ENCODE assay signal across 20 cellular contexts in the genomic region with DNA sequence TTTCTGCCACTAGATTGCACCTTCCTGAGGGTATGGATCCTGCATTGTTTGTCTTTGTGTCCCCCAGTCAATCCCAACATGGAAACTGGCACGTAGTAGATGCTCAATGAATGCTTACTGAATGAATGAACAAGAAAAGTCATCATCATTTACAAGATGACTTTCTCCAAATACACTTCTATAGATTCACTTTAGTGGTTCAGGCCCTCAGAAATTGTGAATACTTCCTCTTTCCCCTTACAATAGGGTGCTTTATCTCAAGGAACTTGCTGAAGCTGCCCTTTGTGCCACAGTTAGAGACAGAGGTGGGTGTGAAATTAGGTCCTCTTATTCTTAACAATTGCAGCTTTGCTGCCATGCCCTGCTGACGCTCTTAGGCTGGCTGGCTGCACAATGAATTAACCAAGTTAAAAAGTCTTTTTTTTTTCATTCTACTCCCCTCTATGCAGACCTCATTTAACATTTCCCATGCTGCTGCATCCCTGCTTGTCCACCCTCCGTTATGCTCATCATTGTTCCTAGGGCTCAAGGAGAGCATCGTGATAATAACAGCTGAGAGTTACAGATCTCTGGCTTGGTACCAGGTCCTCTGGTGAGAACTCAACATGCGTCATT.
A peak's percentile ranks its signal among the peaks of the same experiment; 100 is the strongest.
DNase-seq lines count a peak whose midpoint lies in the region; ATAC-seq and TF ChIP-seq lines count a peak whose summit lies in the region.
"Had no signal": no experiment of that assay in that cellular context is flagged by ENCODE, and none has a peak within 500 bp of the region (broad histone marks: within the 10 kb centered on the region; RNA-seq: fewer than 3 reads in every experiment).

No MANE protein-coding gene starts in this region.

- in situ Hi-C loops in SK-MEL-5 (cut with HindIII; ENCODE audit: low pct_unique_long_range_greater_than_20kb, low sequenced_read_pairs): no loop called here

- no peak for TF ChIP-seq CTCF in adrenal gland (IDR thresholded peaks at IDR 0.05)
- TF ChIP-seq CTCF in neural progenitor cell (IDR thresholded peaks at IDR 0.05): no peak

- H3K27me3 Mint-ChIP-seq in neural progenitor cell (ENCODE audit: insufficient read depth, low read depth): peaks cover 5% of the 10 kb centered on the region

- H3K4me3 ChIP-seq in adrenal gland: no peak overlapping the region
- H3K4me3 ChIP-seq in neural progenitor cell: no peak overlapping the region

- no peak overlapping the region for H3K9ac ChIP-seq in neural progenitor cell

- H3K79me2 ChIP-seq in neural progenitor cell (ENCODE audit: low read depth): no peaks in the 10 kb centered on the region

- no peaks in the 10 kb centered on the region for H4K20me1 ChIP-seq in neural progenitor cell (ENCODE audit: low read depth)

- H3K4me1 Mint-ChIP-seq in neural progenitor cell: no peaks in the 10 kb centered on the region

- H3K27ac ChIP-seq in adrenal gland: peak overlapping the region in 1 of 5 donors; percentile 26
- H3K27ac ChIP-seq in neural progenitor cell: no peak overlapping the region

- no peaks in the 10 kb centered on the region for H3F3A ChIP-seq in neural progenitor cell (ENCODE audit: low read depth)

- H3K36me3 ChIP-seq in adrenal gland (replicated peaks in 1 of 2) (no peaks in the 10 kb centered on the region), neural progenitor cell (no peaks in the 10 kb centered on the region)
- H3K36me3 ChIP-seq: BE2C had no signal

- H3K27me3 ChIP-seq in adrenal gland: no peaks in the 10 kb centered on the region
- H3K27me3 ChIP-seq in neural progenitor cell: no peaks in the 10 kb centered on the region
- H3K27me3 ChIP-seq: BE2C had no signal

- no peak overlapping the region for H2AFZ ChIP-seq in neural progenitor cell (replicated peaks)

- no peak overlapping the region for H3K27ac Mint-ChIP-seq in neural progenitor cell
- H3K27ac Mint-ChIP-seq: CD4-positive, alpha-beta T cell; HFFc6 had no signal

- no peaks in the 10 kb centered on the region for H3K36me3 Mint-ChIP-seq in neural progenitor cell

- WGBS in adrenal gland, 4 donors: 51 to 63% (median 56%) methylated on average over 5 of the region's 5 CpGs

- peak overlapping the region; percentile 8 for H3K4me2 ChIP-seq in neural progenitor cell

- no peak for TF ChIP-seq POLR2A in adrenal gland (IDR thresholded peaks at IDR 0.05)

- H3K9me3 ChIP-seq in adrenal gland (replicated peaks in 1 of 3): no peaks in the 10 kb centered on the region
- no peaks in the 10 kb centered on the region for H3K9me3 ChIP-seq in neural progenitor cell (ENCODE audit: low read depth)
- H3K9me3 ChIP-seq: BE2C had no signal

- H3K4me1 ChIP-seq in adrenal gland (replicated peaks in 1 of 2) (no peaks in the 10 kb centered on the region), neural progenitor cell (no peaks in the 10 kb centered on the region)
- H3K4me1 ChIP-seq: BE2C had no signal

- DNase-seq in Kasumi-1 (lab: John Stamatoyannopoulos, UW): peak; percentile 3 to 15
- DNase-seq in SK-MEL-5 (ENCODE audit: low read depth, low spot score): peak; percentile 98
- peak in 6 of 7 donors; percentile 17 to 49 (median 36) for DNase-seq in adrenal gland
- DNase-seq in neural progenitor cell (ENCODE audit: low spot score): no peak
- DNase-seq in effector CD4-positive, alpha-beta T cell: no peak
- no peak for DNase-seq in SKM-1 treated with dmso at 0.1 percent for 144 hours (lab: John Stamatoyannopoulos, UW; ENCODE audit: unreplicated experiment)
- DNase-seq: ACHN; BE2C; C1 segment of cervical spinal cord; CD4-positive, alpha-beta T cell; DMS153; DMS79; GDM1; GOT3; H7; HFFc6; IMR-90 had no signal

- intact Hi-C loops in adrenal gland (cut with DNase I): loop anchor here in 1 of 2 donors (10.0 kb wide), 1 partner anchor 1160 kb away; no protein-coding TSS in a partner anchor

- no peak overlapping the region for H3K4me3 Mint-ChIP-seq in neural progenitor cell
- H3K4me3 Mint-ChIP-seq: CD4-positive, alpha-beta T cell; HFFc6 had no signal

- no peaks in the 10 kb centered on the region for H3K9me3 Mint-ChIP-seq in neural progenitor cell
- H3K9me3 Mint-ChIP-seq: CD4-positive, alpha-beta T cell; HFFc6 had no signal

- no peak for ATAC-seq in GM21737 (IDR thresholded peaks at IDR 0.05; ENCODE audit: unreplicated experiment)
- no peak for ATAC-seq in HG03097 (IDR thresholded peaks at IDR 0.05; ENCODE audit: low FRiP score, unreplicated experiment)
- ATAC-seq: HCT116 had no signal

Comparison
In these comparisons a context has a peak if more than half of its experiments do, and no peak if none do; other contexts are left out.
1. DNase-seq: peak in Kasumi-1 (2 of 2), SK-MEL-5 (single experiment) and adrenal gland (6 of 7); none in neural progenitor cell (single experiment), effector CD4-positive, alpha-beta T cell (single experiment) and SKM-1 treated with dmso at 0.1 percent for 144 hours (single experiment).